ENCODE assay signal across 3 cellular contexts in the genomic region with DNA sequence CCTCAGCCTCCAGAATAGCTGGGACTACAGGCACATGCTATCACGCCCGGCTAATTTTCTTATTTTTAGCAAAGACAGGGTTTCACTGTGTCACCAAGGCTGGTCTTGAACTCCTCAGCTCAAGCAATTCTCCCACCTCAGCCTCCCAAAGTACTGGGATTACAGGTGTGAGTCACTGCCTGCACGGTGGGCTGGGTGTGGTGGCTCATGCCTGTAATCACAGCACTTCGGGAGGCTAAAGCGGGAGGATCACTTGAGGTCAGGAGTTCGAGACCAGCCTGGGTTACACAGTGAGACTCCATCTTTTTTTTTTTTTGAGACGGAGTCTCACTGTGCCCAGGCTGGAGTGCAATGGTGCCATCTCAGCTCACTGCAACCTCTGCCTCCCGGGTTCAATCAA. TPM values are rescaled to one million over a fixed set of nuclear protein-coding genes. Genes with fewer than 3 reads are reported as not detected.
"Had no signal": no experiment of that assay in that cellular context is flagged by ENCODE, and none has a peak within 500 bp of the region (broad histone marks: within the 10 kb centered on the region; RNA-seq: fewer than 3 reads in every experiment).

No MANE protein-coding gene starts in this region.

RNA-seq across cellular contexts. Expression of gene TPSD1, which starts 36.9 kb away (rescaled TPM):
- total RNA-seq: PC-9, SJCRH30, T-helper 17 cell had no signal

RNA-seq across cellular contexts. Expression of gene TPSAB1, which starts 52.3 kb away (rescaled TPM):
- total RNA-seq: PC-9, SJCRH30, T-helper 17 cell had no signal
